In genomic region chr5:23164971-23165370, GRCh38 we compare ENCODE assay signal across 33 cellular contexts.
"Had no signal": no experiment of that assay in that cellular context is flagged by ENCODE, and none has a peak within 500 bp of the region (broad histone marks: within the 10 kb centered on the region; RNA-seq: fewer than 3 reads in every experiment).

No MANE protein-coding gene starts in this region.

- H3K4me3 Mint-ChIP-seq: activated B cell treated with CpG ODN at 0.5 μM for 24 hours; activated CD8-positive, alpha-beta memory T cell treated with anti-CD3 and anti-CD28 coated beads, Interleukin-2, amount 10 ng/mL, durations not matched to agents 7 days and 5 days; activated CD8-positive, alpha-beta T cell treated with anti-CD3 and anti-CD28 coated beads, Interleukin-2, amount 10 ng/mL, durations not matched to agents 7 days and 5 days; activated naive CD4-positive, alpha-beta T cell treated with anti-CD3 and anti-CD28 coated beads for 36 hours; activated naive CD4-positive, alpha-beta T cell treated with anti-CD3 and anti-CD28 coated beads, Interleukin-2, amount 50 U/mL, for 24 hours; activated naive CD8-positive, alpha-beta T cell treated with anti-CD3 and anti-CD28 coated beads, Interleukin-2, amount 10 ng/mL, durations not matched to agents 7 days and 5 days; activated T-helper 1 cell treated with anti-CD3 and anti-CD28 coated beads, Interleukin-12 subunit alpha, Interleukin-12 subunit beta, Interleukin-2, Interleukin-4 antibody, amounts not matched to agents 30 ng/mL and 10 ng/mL and 1 ng/mL, durations not matched to agents 14 hours and 24 hours and 36 hours; brain; T-helper 17 cell; T-helper 2 cell treated with Interferon-gamma antibody and Interleukin-4, amounts not matched to agents 5 μg/mL and 100 μg/mL, for 36 hours had no signal

- H3K4me1 ChIP-seq: ascending aorta, breast epithelium, colonic mucosa, esophagus squamous epithelium, gastroesophageal sphincter had no signal

- H3K9me3 ChIP-seq: ascending aorta, breast epithelium, colonic mucosa, esophagus squamous epithelium, gastroesophageal sphincter had no signal

- H3K9me3 Mint-ChIP-seq: activated B cell treated with CpG ODN at 0.5 μM for 24 hours; activated naive CD4-positive, alpha-beta T cell treated with anti-CD3 and anti-CD28 coated beads, Interleukin-2, amount 50 U/mL, for 24 hours; brain had no signal

- H3K36me3 Mint-ChIP-seq: activated CD8-positive, alpha-beta memory T cell treated with anti-CD3 and anti-CD28 coated beads, Interleukin-2, amount 10 ng/mL, durations not matched to agents 7 days and 5 days; activated naive CD4-positive, alpha-beta T cell treated with anti-CD3 and anti-CD28 coated beads, Interleukin-2, amount 50 U/mL, for 24 hours; activated naive CD8-positive, alpha-beta T cell treated with anti-CD3 and anti-CD28 coated beads, Interleukin-2, amount 10 ng/mL, durations not matched to agents 7 days and 5 days; brain had no signal

- H3K27me3 ChIP-seq: ascending aorta, breast epithelium, cardiac muscle cell, colonic mucosa, esophagus squamous epithelium, gastroesophageal sphincter had no signal

- H3K27me3 Mint-ChIP-seq: activated B cell treated with CpG ODN at 0.5 μM for 24 hours; activated CD8-positive, alpha-beta memory T cell treated with anti-CD3 and anti-CD28 coated beads, Interleukin-2, amount 10 ng/mL, durations not matched to agents 7 days and 5 days; activated naive CD4-positive, alpha-beta T cell treated with anti-CD3 and anti-CD28 coated beads, Interleukin-2, amount 50 U/mL, for 24 hours; activated naive CD8-positive, alpha-beta T cell treated with anti-CD3 and anti-CD28 coated beads, Interleukin-2, amount 10 ng/mL, durations not matched to agents 7 days and 5 days; brain; T-helper 17 cell had no signal

- H3K27ac ChIP-seq: ascending aorta, breast epithelium, cardiac muscle cell, colonic mucosa, epithelial cell of prostate, esophagus squamous epithelium, gastroesophageal sphincter, WERI-Rb-1 had no signal

- DNase-seq: activated B cell treated with CpG ODN at 0.5 μM for 24 hours; activated CD4-positive, alpha-beta T cell treated with anti-CD3 and anti-CD28 coated beads for 48 hours; activated CD4-positive, alpha-beta T cell treated with anti-CD3 and anti-CD28 coated beads, Interleukin-2, amount 50 U/mL, for 1 hour; activated CD4-positive, alpha-beta T cell treated with anti-CD3 and anti-CD28 coated beads, Interleukin-2, amount 50 U/mL, for 48 hours; activated CD8-positive, alpha-beta memory T cell treated with anti-CD3 and anti-CD28 coated beads, Interleukin-2, amount 10 ng/mL, durations not matched to agents 7 days and 5 days; activated CD8-positive, alpha-beta memory T cell treated with anti-CD3 and anti-CD28 coated beads, Interleukin-2, amount 50 U/mL, for 4 hours; activated CD8-positive, alpha-beta T cell treated with anti-CD3 and anti-CD28 coated beads, Interleukin-2, amount 10 ng/mL, durations not matched to agents 7 days and 5 days; activated effector memory CD4-positive, alpha-beta T cell treated with anti-CD3 and anti-CD28 coated beads, Interleukin-2, amount 50 U/mL, for 16 hours; activated naive CD4-positive, alpha-beta T cell treated with anti-CD3 and anti-CD28 coated beads for 36 hours; activated naive CD8-positive, alpha-beta T cell treated with anti-CD3 and anti-CD28 coated beads, Interleukin-2, amount 10 ng/mL, durations not matched to agents 7 days and 5 days; activated T-cell treated with anti-CD3 and anti-CD28 coated beads, Interleukin-2, amount 50 U/mL, for 1 hour; activated T-cell treated with anti-CD3 and anti-CD28 coated beads, Interleukin-2, amount 50 U/mL, for 48 hours; central memory CD4-positive, alpha-beta T cell; cerebellar nuclear complex; colonic mucosa; effector CD8-positive, alpha-beta T cell; esophagus squamous epithelium; foreskin melanocyte; head of caudate nucleus; T-helper 17 cell; T1000; WERI-Rb-1 had no signal

- H3K4me1 Mint-ChIP-seq: activated B cell treated with CpG ODN at 0.5 μM for 24 hours; activated CD8-positive, alpha-beta memory T cell treated with anti-CD3 and anti-CD28 coated beads, Interleukin-2, amount 10 ng/mL, durations not matched to agents 7 days and 5 days; activated naive CD4-positive, alpha-beta T cell treated with anti-CD3 and anti-CD28 coated beads, Interleukin-2, amount 50 U/mL, for 24 hours; activated naive CD8-positive, alpha-beta T cell treated with anti-CD3 and anti-CD28 coated beads, Interleukin-2, amount 10 ng/mL, durations not matched to agents 7 days and 5 days; brain; T-helper 17 cell had no signal

- ATAC-seq: activated CD4-positive, CD25-positive, alpha-beta regulatory T cell treated with anti-CD3 and anti-CD28 coated beads, Interleukin-2, amount 50 U/mL, for 24 hours; activated CD8-positive, alpha-beta memory T cell treated with anti-CD3 and anti-CD28 coated beads, Interleukin-2, amount 10 ng/mL, durations not matched to agents 7 days and 5 days; activated CD8-positive, alpha-beta T cell treated with anti-CD3 and anti-CD28 coated beads, Interleukin-2, amount 10 ng/mL, durations not matched to agents 7 days and 5 days; gastroesophageal sphincter; T-helper 17 cell had no signal

- H3K27ac Mint-ChIP-seq: activated B cell treated with CpG ODN at 0.5 μM for 24 hours; activated CD8-positive, alpha-beta memory T cell treated with anti-CD3 and anti-CD28 coated beads, Interleukin-2, amount 10 ng/mL, durations not matched to agents 7 days and 5 days; activated CD8-positive, alpha-beta T cell treated with anti-CD3 and anti-CD28 coated beads, Interleukin-2, amount 10 ng/mL, durations not matched to agents 7 days and 5 days; activated naive CD4-positive, alpha-beta T cell treated with anti-CD3 and anti-CD28 coated beads for 36 hours; activated naive CD4-positive, alpha-beta T cell treated with anti-CD3 and anti-CD28 coated beads, Interleukin-2, amount 50 U/mL, for 24 hours; activated naive CD8-positive, alpha-beta T cell treated with anti-CD3 and anti-CD28 coated beads, Interleukin-2, amount 10 ng/mL, durations not matched to agents 7 days and 5 days; activated T-helper 1 cell treated with anti-CD3 and anti-CD28 coated beads, Interleukin-12 subunit alpha, Interleukin-12 subunit beta, Interleukin-2, Interleukin-4 antibody, amounts not matched to agents 30 ng/mL and 10 ng/mL and 1 ng/mL, durations not matched to agents 14 hours and 24 hours and 36 hours; activated T-helper 2 cell treated with anti-CD3 and anti-CD28 coated beads, Interferon-gamma antibody, Interleukin-2, Interleukin-4, amounts not matched to agents 10 μg/mL and 5 μg/mL and 100 μg/mL, durations not matched to agents 14 hours and 24 hours and 36 hours; brain; T-helper 17 cell; T-helper 2 cell treated with Interferon-gamma antibody and Interleukin-4, amounts not matched to agents 5 μg/mL and 100 μg/mL, for 36 hours had no signal
